20 cellular contexts compared by ENCODE assay signal in genomic region chr6:166932616-166933015, GRCh38. TPM values are rescaled to one million over a fixed set of nuclear protein-coding genes. Genes with fewer than 3 reads are reported as not detected.
DNase-seq lines count a peak whose midpoint lies in the region; ATAC-seq and TF ChIP-seq lines count a peak whose summit lies in the region.
"Had no signal": no experiment of that assay in that cellular context is flagged by ENCODE, and none has a peak within 500 bp of the region (broad histone marks: within the 10 kb centered on the region; RNA-seq: fewer than 3 reads in every experiment).

No MANE protein-coding gene starts in this region.

- POLR2A ChIA-PET in activated B cell treated with CpG ODN at 0.5 μM for 24 hours (lab: Charles Lee): no interaction called here

- no peak for DNase-seq in activated naive CD4-positive, alpha-beta T cell treated with anti-CD3 and anti-CD28 coated beads, Interleukin-2, amount 50 U/mL, for 72 hours (ENCODE audit: low spot score in 2 of 2)
- no peak for DNase-seq in activated naive CD4-positive, alpha-beta T cell treated with Interleukin-2 at 50 U/mL for 16 hours
- no peak for DNase-seq in activated B cell treated with CpG ODN at 0.5 μM for 24 hours
- no peak for DNase-seq in memory B cell (ENCODE audit: low spot score in 2 of 2)
- peak; percentile 44 to 77 for DNase-seq in vagina (ENCODE audit: extremely low spot score in 2 of 2)
- DNase-seq in NCI-H187 (lab: John Stamatoyannopoulos, UW): no peak
- no peak for DNase-seq in COLO668 (lab: John Stamatoyannopoulos, UW; ENCODE audit: unreplicated experiment)
- no peak for DNase-seq in DMS 273 (lab: John Stamatoyannopoulos, UW; ENCODE audit: unreplicated experiment)
- DNase-seq: C1 segment of cervical spinal cord, DMS 273 treated with DMSO at 0.1 percent for 48 hours, DND-41, MM.1S, NCI-H1092, NCI-H1436 treated with DMSO at 0.1 percent for 48 hours, NCI-H2029 treated with DMSO at 0.1 percent for 48 hours, NCI-H2171, NCI-H526, PC-9 had no signal

- H3K4me3 ChIP-seq in vagina: no peak overlapping the region
- H3K4me3 ChIP-seq: GM23338, PC-9 had no signal

- CTCF ChIA-PET in activated B cell treated with CpG ODN at 0.5 μM for 24 hours (lab: Charles Lee): no interaction called here

- H3K27me3 ChIP-seq in vagina: no peaks in the 10 kb centered on the region

- peak overlapping the region; percentile 26 to 44 for H3K27ac Mint-ChIP-seq in activated naive CD4-positive, alpha-beta T cell treated with anti-CD3 and anti-CD28 coated beads, Interleukin-2, amount 50 U/mL, for 72 hours
- peak overlapping the region; percentile 76 for H3K27ac Mint-ChIP-seq in activated B cell treated with CpG ODN at 0.5 μM for 24 hours
- peak overlapping the region; percentile 73 for H3K27ac Mint-ChIP-seq in memory B cell

- peaks cover 0 to 38% of the 10 kb centered on the region in 2 donors for H3K36me3 ChIP-seq in vagina

- intact Hi-C loops in activated B cell treated with CpG ODN at 0.5 μM for 24 hours (cut with micrococcal nuclease) (no loop called here), vagina (cut with DNase I) (no loop called here)

- no peak for ATAC-seq in activated naive CD4-positive, alpha-beta T cell treated with anti-CD3 and anti-CD28 coated beads, Interleukin-2, amount 50 U/mL, for 72 hours
- no peak for ATAC-seq in activated B cell treated with CpG ODN at 0.5 μM for 24 hours (ENCODE audit: low read depth)
- ATAC-seq in memory B cell (ENCODE audit: low read depth): no peak
- ATAC-seq: GM23338, HCT116 had no signal

- TF ChIP-seq POLR2A in vagina (IDR thresholded peaks at IDR 0.05): no peak

- no peaks in the 10 kb centered on the region for H3K4me1 ChIP-seq in vagina

- H3K4me3 Mint-ChIP-seq in activated B cell treated with CpG ODN at 0.5 μM for 24 hours (no peak overlapping the region), memory B cell (no peak overlapping the region)
- H3K4me3 Mint-ChIP-seq: GM23338 had no signal

- no peak overlapping the region for H3K27ac ChIP-seq in vagina
- H3K27ac ChIP-seq: PC-9 had no signal

- TF ChIP-seq CTCF in activated B cell treated with CpG ODN at 0.5 μM for 24 hours (IDR thresholded peaks at IDR 0.05): no peak
- TF ChIP-seq CTCF in vagina (IDR thresholded peaks at IDR 0.05): no peak

- H3K27me3 Mint-ChIP-seq in activated B cell treated with CpG ODN at 0.5 μM for 24 hours (no peaks in the 10 kb centered on the region), memory B cell (no peaks in the 10 kb centered on the region)

- H3K4me1 Mint-ChIP-seq in activated B cell treated with CpG ODN at 0.5 μM for 24 hours (peaks cover 53% of the 10 kb centered on the region), memory B cell (peaks cover 36% of the 10 kb centered on the region)

- H3K9me3 Mint-ChIP-seq in activated naive CD4-positive, alpha-beta T cell treated with anti-CD3 and anti-CD28 coated beads, Interleukin-2, amount 50 U/mL, for 72 hours: no peaks in the 10 kb centered on the region
- H3K9me3 Mint-ChIP-seq in activated B cell treated with CpG ODN at 0.5 μM for 24 hours (no peaks in the 10 kb centered on the region), memory B cell (no peaks in the 10 kb centered on the region)
- H3K9me3 Mint-ChIP-seq: GM23338 had no signal

- H3K36me3 Mint-ChIP-seq in activated naive CD4-positive, alpha-beta T cell treated with anti-CD3 and anti-CD28 coated beads, Interleukin-2, amount 50 U/mL, for 72 hours: peaks cover 7 to 21% of the 10 kb centered on the region in 2 donors
- H3K36me3 Mint-ChIP-seq in activated B cell treated with CpG ODN at 0.5 μM for 24 hours (ENCODE audit: low read depth) (peaks cover 93% of the 10 kb centered on the region), memory B cell (peaks cover 40% of the 10 kb centered on the region)

- no peaks in the 10 kb centered on the region for H3K9me3 ChIP-seq in vagina

RNA-seq across cellular contexts. Expression of gene RNASET2, which starts 23.7 kb away (rescaled TPM):
- total RNA-seq in activated naive CD4-positive, alpha-beta T cell treated with anti-CD3 and anti-CD28 coated beads, Interleukin-2, amount 50 U/mL, for 72 hours: 100 to 1,000 TPM in 1 of 2 donors, 10 to 100 TPM in 1; 45.2 to 108 TPM
- 118 and 135 TPM in 2 replicates for total RNA-seq in activated B cell treated with CpG ODN at 0.5 μM for 24 hours
- total RNA-seq in vagina: 31.4 TPM

Comparison
In these comparisons a context has a peak if more than half of its experiments do, and no peak if none do; other contexts are left out.
1. DNase-seq: peak in vagina (2 of 2); none in activated naive CD4-positive, alpha-beta T cell treated with anti-CD3 and anti-CD28 coated beads, Interleukin-2, amount 50 U/mL, for 72 hours (0 of 2), activated naive CD4-positive, alpha-beta T cell treated with Interleukin-2 at 50 U/mL for 16 hours (single experiment), activated B cell treated with CpG ODN at 0.5 μM for 24 hours (single experiment), memory B cell (0 of 2), NCI-H187 (0 of 2), COLO668 (single experiment) and DMS 273 (single experiment).
2. Peak in every context shown above with its lines, with median percentiles within 50 percentile points of each other: H3K27ac Mint-ChIP-seq.